Comparison of ENCODE assay signal across 1 cellular context in genomic region chr7:21946228-21946709, GRCh38.
TF ChIP-seq lines count a peak whose summit lies in the region.

No MANE protein-coding gene starts in this region.

TF ChIP-seq in GM23338, 12 proteins besides CTCF, POLR2A, EP300 and RAD21 (continued from another document):
- TF ChIP-seq ZNF462 (CRISPR knock-in tag; IDR thresholded peaks at IDR 0.05) (no peak), NANOG (IDR thresholded peaks at IDR 0.05; ENCODE audit: borderline replicate concordance) (no peak), POLR2AphosphoS5 (IDR thresholded peaks at IDR 0.05; ENCODE audit: low read depth) (no peak), ZNF331 (CRISPR knock-in tag; IDR thresholded peaks at IDR 0.05; ENCODE audit: low read depth) (no peak), JUNB (IDR thresholded peaks at IDR 0.05; ENCODE audit: unreplicated experiment) (no peak), STAT1 (IDR thresholded peaks at IDR 0.05; ENCODE audit: unreplicated experiment) (no peak), ZNF114 (CRISPR knock-in tag; IDR thresholded peaks at IDR 0.05) (no peak)
